ENCODE assay signal across 21 cellular contexts in the genomic region with DNA sequence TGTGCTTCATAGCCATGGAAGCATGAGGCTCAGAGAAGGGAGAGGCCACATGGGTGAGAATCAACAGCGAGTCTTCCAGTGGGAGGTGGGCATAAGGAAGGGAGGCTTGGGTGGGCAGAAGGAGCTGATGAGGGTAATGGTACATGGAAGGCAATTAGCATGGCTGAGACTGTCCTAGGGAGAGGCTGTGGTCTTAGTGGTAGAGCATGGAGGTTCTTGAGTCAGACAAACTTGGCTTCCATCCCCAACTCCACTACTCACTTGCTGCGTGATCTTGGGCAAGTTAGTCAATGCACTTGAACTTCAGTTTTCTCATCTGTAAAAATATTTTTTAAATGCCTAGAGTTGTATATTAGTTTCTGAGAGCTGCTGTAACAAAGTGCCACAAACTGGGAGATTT.
DNase-seq lines count a peak whose midpoint lies in the region; ATAC-seq and TF ChIP-seq lines count a peak whose summit lies in the region.
"Had no signal": no experiment of that assay in that cellular context is flagged by ENCODE, and none has a peak within 500 bp of the region (broad histone marks: within the 10 kb centered on the region; RNA-seq: fewer than 3 reads in every experiment).

No MANE protein-coding gene starts in this region.

- no peaks in the 10 kb centered on the region for H3K9me3 Mint-ChIP-seq in neural crest cell
- H3K9me3 Mint-ChIP-seq: CD8-positive, alpha-beta T cell; GM23338; H9 had no signal

- H3K9me2 ChIP-seq in GM23248 (ENCODE audit: insufficient read depth) = no peaks in the 10 kb centered on the region

- no peaks in the 10 kb centered on the region for H4K20me1 ChIP-seq in GM23248 (ENCODE audit: insufficient read depth)
- H4K20me1 ChIP-seq: BLaER1 had no signal

- no peak overlapping the region for H3K9ac ChIP-seq in GM23248
- H3K9ac ChIP-seq: BLaER1 had no signal

- H3K4me2 ChIP-seq in GM23248 (ENCODE audit: unreplicated experiment) = no peak overlapping the region
- H3K4me2 ChIP-seq: BLaER1, GM23338 had no signal

- H2AFZ ChIP-seq in GM23248 = no peak overlapping the region
- H2AFZ ChIP-seq: GM23338 had no signal

- no peaks in the 10 kb centered on the region for H3K36me3 ChIP-seq in GM23248 (ENCODE audit: low read depth)
- H3K36me3 ChIP-seq: BLaER1 had no signal

- ATAC-seq in HG03460 (IDR thresholded peaks at IDR 0.05; ENCODE audit: unreplicated experiment) = no peak
- ATAC-seq: CD8-positive, alpha-beta T cell; GM12878; GM23338; HCT116 had no signal

- H3K9me3 ChIP-seq in GM23248 (ENCODE audit: low read depth) = no peaks in the 10 kb centered on the region
- H3K9me3 ChIP-seq: BLaER1, Caco-2 had no signal

- H3K27me3 Mint-ChIP-seq in neural crest cell (ENCODE audit: low read depth) = peaks cover 33% of the 10 kb centered on the region

- DNase-seq in AG20443 (ENCODE audit: low spot score) (peak; percentile 30), GM23248 (peak; percentile 17), neural crest cell (ENCODE audit: low read depth, low spot score) (no peak), stromal cell of bone marrow (ENCODE audit: low read depth) (peak; percentile 31), substantia nigra (lab: John Stamatoyannopoulos, UW) (no peak), SW 1271 (lab: John Stamatoyannopoulos, UW) (no peak)
- DNase-seq: Caco-2; CD4-positive, CD25-positive, alpha-beta regulatory T cell; CD8-positive, alpha-beta T cell; DMS 273 treated with DMSO at 0.1 percent for 48 hours; DMS79; EL; GDM1; H9 had no signal

- no peaks in the 10 kb centered on the region for H3K4me1 Mint-ChIP-seq in neural crest cell
- H3K4me1 Mint-ChIP-seq: B cell; CD4-positive, CD25-positive, alpha-beta regulatory T cell had no signal

- no peaks in the 10 kb centered on the region for H3K27me3 ChIP-seq in GM23248 (replicated peaks; ENCODE audit: insufficient read depth)
- H3K27me3 ChIP-seq: BLaER1 had no signal

- no peaks in the 10 kb centered on the region for H3K36me3 Mint-ChIP-seq in neural crest cell (ENCODE audit: low read depth)
- H3K36me3 Mint-ChIP-seq: CD4-positive, CD25-positive, alpha-beta regulatory T cell; CD8-positive, alpha-beta T cell had no signal

- H3K27ac Mint-ChIP-seq in neural crest cell (ENCODE audit: unreplicated experiment) = peak overlapping the region; percentile 32
- H3K27ac Mint-ChIP-seq: B cell; CD4-positive, CD25-positive, alpha-beta regulatory T cell; CD8-positive, alpha-beta T cell; GM23338; H9 had no signal

- in situ Hi-C loops in GM23248 (cut with MboI) = no loop called here

- H3K4me3 ChIP-seq in GM23248 = no peak overlapping the region
- H3K4me3 ChIP-seq: BLaER1, GM12878, GM23338 had no signal

- H3K27ac ChIP-seq in GM23248 (no peak overlapping the region), substantia nigra (ENCODE audit: low read depth, low read length, poor library complexity, severe bottlenecking) (no peak overlapping the region)
- H3K27ac ChIP-seq: BLaER1, C4-2B had no signal

- no peaks in the 10 kb centered on the region for H3F3A ChIP-seq in GM23248 (ENCODE audit: insufficient read depth)

- no peaks in the 10 kb centered on the region for H3K4me1 ChIP-seq in GM23248 (ENCODE audit: insufficient read depth)
- H3K4me1 ChIP-seq: BLaER1, Caco-2 had no signal

- 74 to 80% methylated on average over 2 of the region's 2 CpGs for WGBS in GM23248 (ENCODE audit: low coverage in 1 of 2, low lambda C conversion rate in 2 of 2, missing lambda C conversion rate in 2 of 2), 2 experiments

- no peak for TF ChIP-seq CTCF in neural crest cell (conservative IDR thresholded peaks at IDR 0.05)

- no peaks in the 10 kb centered on the region for H3K79me2 ChIP-seq in GM23248 (ENCODE audit: insufficient read depth)

- no peak overlapping the region for H3K4me3 Mint-ChIP-seq in neural crest cell
- H3K4me3 Mint-ChIP-seq: B cell; CD4-positive, CD25-positive, alpha-beta regulatory T cell; CD8-positive, alpha-beta T cell; GM23338; H9 had no signal

Comparison
In these comparisons a context has a peak if more than half of its experiments do, and no peak if none do; other contexts are left out.
1. DNase-seq: peak in AG20443 (single experiment), GM23248 (single experiment) and stromal cell of bone marrow (single experiment); none in neural crest cell (single experiment), substantia nigra (0 of 49) and SW 1271 (0 of 2).